In the genomic region with DNA sequence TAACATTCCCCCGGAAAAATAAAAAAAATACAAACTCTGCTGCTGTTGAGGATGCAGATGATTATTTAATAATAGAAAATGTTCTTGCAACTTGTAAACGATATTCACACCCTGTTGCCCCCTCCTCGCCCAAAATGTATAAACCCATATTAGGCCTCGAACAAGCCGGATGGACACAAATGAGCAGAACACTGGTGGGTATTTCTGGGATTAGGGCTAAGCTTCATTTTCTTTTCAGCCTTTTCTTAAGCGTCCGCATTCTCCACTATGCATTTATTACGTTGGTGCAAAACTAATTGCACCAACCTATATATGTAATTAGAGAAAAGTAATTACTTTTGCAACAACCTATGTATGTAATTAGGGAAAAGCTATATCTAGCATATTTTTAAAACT, we compare ENCODE assay signal across 9 cellular contexts. TPM values are rescaled to one million over a fixed set of nuclear protein-coding genes. Genes with fewer than 3 reads are reported as not detected.
A peak's percentile ranks its signal among the peaks of the same experiment; 100 is the strongest.
DNase-seq lines count a peak whose midpoint lies in the region; ATAC-seq and TF ChIP-seq lines count a peak whose summit lies in the region.
"Had no signal": no experiment of that assay in that cellular context is flagged by ENCODE, and none has a peak within 500 bp of the region (broad histone marks: within the 10 kb centered on the region; RNA-seq: fewer than 3 reads in every experiment).

No MANE protein-coding gene starts in this region.

- H3K36me3 ChIP-seq in BE2C = no peaks in the 10 kb centered on the region
- H3K36me3 ChIP-seq in Panc1 (ENCODE audit: control insufficient read depth, insufficient read depth, low read length) = no peaks in the 10 kb centered on the region
- H3K36me3 ChIP-seq in esophagus muscularis mucosa = peaks cover 0 to 4% (median 1%) of the 10 kb centered on the region in 4 donors
- H3K36me3 ChIP-seq in ovary = no peaks in the 10 kb centered on the region

- H3K4me3 ChIP-seq in BE2C (ENCODE audit: low read depth, low read length) (peak overlapping the region; percentile 59), Panc1 (ENCODE audit: low read depth in 2 of 2, low read length in 2 of 2) (peak overlapping the region; percentile 65 to 94), esophagus muscularis mucosa (peak overlapping the region; percentile 60 to 72 (median 69)), ovary (peak overlapping the region; percentile 80)

- intact Hi-C loops in Panc1 (cut with micrococcal nuclease; ENCODE audit: unreplicated experiment) = no loop called here
- intact Hi-C loops in esophagus muscularis mucosa (cut with DNase I) = no loop called here
- intact Hi-C loops in ovary (cut with DNase I) = loop anchor here in 1 of 4 donors (5.0 kb wide), 1 partner anchor 491 kb away; no protein-coding TSS in a partner anchor

- POLR2A ChIA-PET in Panc1 (lab: Charles Lee) = interaction anchor here (0.6 to 0.7 kb wide), 3 partner anchors 822 to 1902 kb away, joined by 5 to 7 read pairs (median 5); no protein-coding TSS in a partner anchor

- no TSS peak for BruUV-seq in Panc1 (replicated peaks; lab: Mats Ljungman, UMichigan)

- WGBS in esophagus muscularis mucosa = 59% methylated on average over 8 of the region's 8 CpGs
- WGBS in ovary, 3 donors = 3 to 8% (median 4%) methylated on average over 8 of the region's 8 CpGs

- H3K27me3 ChIP-seq in BE2C (peaks cover 11% of the 10 kb centered on the region), Panc1 (ENCODE audit: control insufficient read depth, insufficient read depth, low read length) (no peaks in the 10 kb centered on the region), esophagus muscularis mucosa (no peaks in the 10 kb centered on the region), ovary (no peaks in the 10 kb centered on the region)

- CTCF ChIA-PET in Panc1 (lab: Charles Lee) = interaction anchor here (0.6 to 1.2 kb wide), 2 partner anchors 18 to 311 kb away, joined by 3 read pairs; no protein-coding TSS in a partner anchor

- ATAC-seq in Panc1 = no peak; the same call in 1 of the 2 replicates
- no peak for ATAC-seq in HG03196 (IDR thresholded peaks at IDR 0.05; ENCODE audit: unreplicated experiment)
- no peak for ATAC-seq in GM19452 (IDR thresholded peaks at IDR 0.05; ENCODE audit: unreplicated experiment)

- H3K4me1 ChIP-seq in BE2C = no peaks in the 10 kb centered on the region
- peaks cover 17% of the 10 kb centered on the region for H3K4me1 ChIP-seq in Panc1 (ENCODE audit: control insufficient read depth, insufficient read depth, low read length)
- peaks cover 4 to 37% (median 33%) of the 10 kb centered on the region in 4 donors for H3K4me1 ChIP-seq in esophagus muscularis mucosa
- H3K4me1 ChIP-seq in ovary (ENCODE audit: insufficient read depth) = peaks cover 2% of the 10 kb centered on the region

- TF ChIP-seq EP300 in esophagus muscularis mucosa (IDR thresholded peaks at IDR 0.05) (no peak), ovary (IDR thresholded peaks at IDR 0.05) (no peak)

- in situ Hi-C loops in Panc1 (cut with HindIII; ENCODE audit: low pct_unique_long_range_greater_than_20kb, low sequenced_read_pairs) = no loop called here

- no peaks in the 10 kb centered on the region for H3K9me3 ChIP-seq in BE2C
- H3K9me3 ChIP-seq in Panc1 (ENCODE audit: control insufficient read depth, insufficient read depth, low read depth, low read length) = no peaks in the 10 kb centered on the region
- no peaks in the 10 kb centered on the region for H3K9me3 ChIP-seq in esophagus muscularis mucosa
- H3K9me3 ChIP-seq in ovary = no peaks in the 10 kb centered on the region

- TF ChIP-seq POLR2A in esophagus muscularis mucosa (IDR thresholded peaks at IDR 0.05; ENCODE audit: low read depth) (no peak), ovary (IDR thresholded peaks at IDR 0.05) (no peak)

- no peak for DNase-seq in BE2C
- DNase-seq in Panc1 (ENCODE audit: low read depth, low spot score) = no peak
- DNase-seq in esophagus muscularis mucosa (ENCODE audit: extremely low spot score) = no peak
- no peak for DNase-seq in ovary
- DNase-seq in DMS 273 treated with DMSO at 0.1 percent for 48 hours (lab: John Stamatoyannopoulos, UW) = no peak
- no peak for DNase-seq in midbrain (lab: John Stamatoyannopoulos, UW)

- TF ChIP-seq CTCF in BE2C (IDR thresholded peaks at IDR 0.05; ENCODE audit: low read depth, low read length) = no peak
- no peak for TF ChIP-seq CTCF in Panc1 (IDR thresholded peaks at IDR 0.05)
- no peak for TF ChIP-seq CTCF in esophagus muscularis mucosa (IDR thresholded peaks at IDR 0.05)
- no peak for TF ChIP-seq CTCF in ovary (IDR thresholded peaks at IDR 0.05)

- H3K27ac ChIP-seq in Panc1 (ENCODE audit: low read length) = peak overlapping the region; percentile 98
- H3K27ac ChIP-seq in esophagus muscularis mucosa (replicated peaks in 1 of 4) = peak overlapping the region; percentile 89 to 92 (median 90)
- peak overlapping the region; percentile 86 to 91 for H3K27ac ChIP-seq in ovary

RNA-seq across cellular contexts. Expression of gene GNG11, which starts 0.3 kb away (rescaled TPM):
- polyA plus RNA-seq in BE2C (2012; ENCODE audit: insufficient read depth, insufficient read length, low read depth) = 0.19 TPM
- total RNA-seq in Panc1 (2021; ENCODE audit: unreplicated experiment) (7.0 TPM), esophagus muscularis mucosa (10 to 100 TPM; 19.9 to 26.0 (median 22.3) TPM), ovary (10 to 100 TPM; 34.8 to 70.7 (median 46.3) TPM)
- polyA plus RNA-seq in Panc1 (2012; ENCODE audit: insufficient read length) = 4.7 TPM
- 10 to 100 TPM; 56.4 to 81.0 TPM for polyA plus RNA-seq in ovary

RNA-seq across cellular contexts. Expression of gene GNGT1, which starts 14.8 kb away (rescaled TPM):
- not detected for polyA plus RNA-seq in BE2C (2012; ENCODE audit: insufficient read depth, insufficient read length, low read depth)
- total RNA-seq in Panc1 (2021; ENCODE audit: unreplicated experiment) (not detected), esophagus muscularis mucosa (not detected), ovary (under 1 TPM in 4 of 7 donors, not detected in 3; 0.41 to 0.92 (median 0.78) TPM)
- polyA plus RNA-seq in Panc1 (2012; ENCODE audit: insufficient read length) = not detected
- under 1 TPM in 1 of 2 donors, not detected in 1; 0.42 TPM for polyA plus RNA-seq in ovary
- total RNA-seq: M059J had no signal

RNA-seq across cellular contexts. Expression of gene TFPI2, which starts 30.6 kb away (rescaled TPM):
- not detected for polyA plus RNA-seq in BE2C (2012; ENCODE audit: insufficient read depth, insufficient read length, low read depth)
- 2.9 TPM for total RNA-seq in Panc1 (2021; ENCODE audit: unreplicated experiment)
- polyA plus RNA-seq in Panc1 (2012; ENCODE audit: insufficient read length) = 2.5 TPM
- total RNA-seq in esophagus muscularis mucosa = 1 to 10 TPM in 3 of 4 donors, not detected in 1; 1.9 to 3.2 (median 2.3) TPM
- 100 to 1,000 TPM in 2 of 7 donors, 10 to 100 TPM in 5; 22.9 to 126 (median 47.2) TPM for total RNA-seq in ovary
- polyA plus RNA-seq in ovary = 10 to 100 TPM; 27.0 to 31.8 TPM
